9 cellular contexts compared by ENCODE assay signal in the genomic region with DNA sequence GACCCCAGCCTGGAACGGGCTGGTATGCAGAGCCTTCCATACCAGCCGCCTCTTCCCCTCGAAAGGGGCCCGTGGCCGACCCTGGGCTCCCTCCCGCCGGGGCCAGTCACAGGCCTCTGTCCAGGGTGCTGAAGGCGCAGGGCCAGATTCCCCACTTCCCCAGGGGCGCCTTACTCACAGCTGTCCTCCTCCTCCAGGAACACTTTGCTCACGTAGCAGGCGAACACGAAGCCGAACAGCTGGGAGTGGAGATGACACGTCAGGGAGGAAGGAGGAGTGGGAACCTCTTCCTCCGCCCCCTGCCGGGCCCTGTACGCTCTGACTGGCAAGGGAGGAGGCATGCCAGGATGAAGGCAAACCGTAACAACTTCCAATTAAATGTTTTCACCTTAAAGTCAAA. TPM values are rescaled to one million over a fixed set of nuclear protein-coding genes. Genes with fewer than 3 reads are reported as not detected.
DNase-seq lines count a peak whose midpoint lies in the region; ATAC-seq, FAIRE-seq and TF ChIP-seq lines count a peak whose summit lies in the region.
"Had no signal": no experiment of that assay in that cellular context is flagged by ENCODE, and none has a peak within 500 bp of the region (broad histone marks: within the 10 kb centered on the region; RNA-seq: fewer than 3 reads in every experiment).

No MANE protein-coding gene starts in this region.

- TF ChIP-seq POLR2A in ovary (IDR thresholded peaks at IDR 0.05) (no peak), uterus (IDR thresholded peaks at IDR 0.05) (no peak)

- H3K9me3 ChIP-seq in ovary, result no peaks in the 10 kb centered on the region
- H3K9me3 ChIP-seq in uterus, result no peaks in the 10 kb centered on the region

- H3K27ac ChIP-seq in ovary, result no peak overlapping the region
- no peak overlapping the region for H3K27ac ChIP-seq in uterus

- no peak for ATAC-seq in HG03432 (IDR thresholded peaks at IDR 0.05; ENCODE audit: unreplicated experiment)

- peak; percentile 25 for FAIRE-seq in RCC 7860 (lab: Jason Lieb, UNC)
- no peak for FAIRE-seq in frontal cortex (lab: Jason Lieb, UNC)

- H3K36me3 ChIP-seq in ovary (no peaks in the 10 kb centered on the region), uterus (no peaks in the 10 kb centered on the region)

- TF ChIP-seq EP300 in ovary (IDR thresholded peaks at IDR 0.05), result no peak

- peak; percentile 45 for TF ChIP-seq CTCF in AG10803 (conservative IDR thresholded peaks at IDR 0.05; ENCODE audit: low read length)
- peak; percentile 54 for TF ChIP-seq CTCF in HFF-Myc (IDR thresholded peaks at IDR 0.05; ENCODE audit: low read depth, low read length, missing control alignments)
- TF ChIP-seq CTCF in ovary (IDR thresholded peaks at IDR 0.05), result no peak
- TF ChIP-seq CTCF in uterus (IDR thresholded peaks at IDR 0.05), result peak in 1 of 4 experiments; percentile 4

- no peaks in the 10 kb centered on the region for H3K27me3 ChIP-seq in ovary
- peaks cover 0 to 5% of the 10 kb centered on the region in 2 donors for H3K27me3 ChIP-seq in uterus

- H3K4me1 ChIP-seq in ovary (ENCODE audit: insufficient read depth) (no peaks in the 10 kb centered on the region), uterus (peaks cover 0 to 7% of the 10 kb centered on the region in 2 donors)

- DNase-seq in AG10803 (ENCODE audit: low read depth), result peak; percentile 88
- peak; percentile 79 for DNase-seq in HFF-Myc (ENCODE audit: extremely low read depth, low read depth)
- peak; percentile 82 for DNase-seq in RCC 7860 (ENCODE audit: low spot score)
- peak; percentile 25 for DNase-seq in activated effector memory CD4-positive, alpha-beta T cell treated with Interleukin-2 at 50 U/mL for 16 hours
- DNase-seq in frontal cortex (ENCODE audit: low spot score in 2 of 2), result peak; percentile 64 to 75
- DNase-seq in ovary, result peak; percentile 60 to 93 (median 77)
- DNase-seq in uterus, result peak; percentile 27 to 62

- H3K4me3 ChIP-seq in AG10803 (ENCODE audit: low read length) (peak overlapping the region; percentile 30), HFF-Myc (replicated peaks; ENCODE audit: low read depth, low read length) (no peak overlapping the region), ovary (no peak overlapping the region), uterus (no peak overlapping the region)

- intact Hi-C loops in ovary (cut with DNase I) (loop anchor here (5.0 to 10.0 kb wide), 3 partner anchors 240 to 362 kb away; no protein-coding TSS in a partner anchor), uterus (cut with DNase I; ENCODE audit: low total_unique reads) (loop anchor here (10.0 kb wide), 1 partner anchor 232 kb away; a partner anchor contains a TSS)

- 0 to 2% (median 0%) methylated on average over 13 to 18 of the region's 18 CpGs for WGBS in ovary, 3 donors

RNA-seq across cellular contexts. Expression of a gene that starts 57.3 kb away (rescaled TPM):
- total RNA-seq in frontal cortex (28.1 TPM), ovary (under 1 TPM; 0.12 to 0.46 (median 0.23) TPM), uterus (under 1 TPM in 1 of 4 donors, not detected in 3; 0.55 TPM)
- 1 to 10 TPM in 1 of 2 donors, under 1 TPM in 1; 0.05 to 1.2 TPM for polyA plus RNA-seq in ovary
- total RNA-seq: skeletal muscle tissue had no signal

Comparison
In these comparisons a context has a peak if more than half of its experiments do, and no peak if none do; other contexts are left out.
1. DNase-seq: peak in every context shown above with its lines; median percentile 88 in AG10803; 82 in RCC 7860; 79 in HFF-Myc; 77 in ovary; 70 in frontal cortex; 44 in uterus; 25 in activated effector memory CD4-positive, alpha-beta T cell treated with Interleukin-2 at 50 U/mL for 16 hours.
2. CTCF ChIP-seq: peak in AG10803 (single experiment) and HFF-Myc (single experiment); none in ovary (0 of 3).
3. RNA of a gene that starts 57.3 kb away (total RNA-seq): 28.1 TPM in frontal cortex (single experiment); 0.55 TPM in uterus and 0.12 to 0.46 TPM in ovary; every median in the first group is over 10 times any median in the second.